12 cellular contexts compared by ENCODE assay signal in the genomic region with DNA sequence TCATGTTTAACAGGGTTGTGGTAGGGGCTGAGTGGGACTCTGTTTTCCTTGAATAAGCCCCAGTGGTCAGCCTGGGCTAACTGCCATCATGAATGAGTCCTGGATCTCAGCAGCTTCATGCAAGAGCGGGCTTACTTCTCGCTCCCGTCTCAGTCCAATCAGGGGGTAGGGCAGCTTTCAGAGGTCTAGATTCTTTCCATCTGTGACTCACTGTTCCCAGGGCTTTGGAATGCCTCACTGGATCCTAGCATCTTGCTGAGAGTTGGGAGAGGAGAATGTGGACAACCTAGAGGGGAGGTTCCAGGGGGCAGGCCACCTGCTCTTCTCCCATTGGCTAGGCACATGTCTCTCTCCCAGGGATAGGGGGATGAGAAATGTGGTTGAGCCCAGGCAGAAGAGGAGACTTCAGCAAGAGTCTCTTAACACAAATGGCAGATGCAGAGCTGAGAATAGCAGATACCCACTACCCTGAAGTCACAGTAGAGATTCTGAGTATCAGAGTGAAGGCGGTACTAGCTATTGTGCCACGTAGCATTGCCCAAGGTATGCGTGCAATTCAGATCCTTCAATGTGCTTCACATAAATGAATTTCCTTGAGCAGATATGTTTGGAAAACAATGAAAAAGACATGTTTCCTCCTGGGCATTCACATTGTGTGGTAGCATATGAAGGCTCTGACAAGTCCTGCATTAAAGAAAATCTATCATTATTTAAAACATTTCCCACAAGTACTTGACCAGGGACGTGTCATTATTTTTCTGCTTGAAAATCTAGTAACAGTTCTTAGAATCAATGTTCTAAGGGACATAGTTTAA.
DNase-seq lines count a peak whose midpoint lies in the region; ATAC-seq and TF ChIP-seq lines count a peak whose summit lies in the region.
"Had no signal": no experiment of that assay in that cellular context is flagged by ENCODE, and none has a peak within 500 bp of the region (broad histone marks: within the 10 kb centered on the region; RNA-seq: fewer than 3 reads in every experiment).

No MANE protein-coding gene starts in this region.

- H3K4me2 ChIP-seq in hepatocyte = no peak overlapping the region

- no peak for TF ChIP-seq CTCF in hepatocyte (IDR thresholded peaks at IDR 0.05; ENCODE audit: poor library complexity)

- H3K4me3 ChIP-seq in adipocyte (ENCODE audit: low read length) = no peak overlapping the region
- no peak overlapping the region for H3K4me3 ChIP-seq in hepatocyte
- H3K4me3 ChIP-seq in aorta (ENCODE audit: low read length in 2 of 2) = no peak overlapping the region

- H3K36me3 ChIP-seq in adipocyte (ENCODE audit: control insufficient read depth, insufficient read depth, low read length, severe bottlenecking) = no peaks in the 10 kb centered on the region
- H3K36me3 ChIP-seq in hepatocyte (replicated peaks; ENCODE audit: insufficient read depth, low read depth) = no peaks in the 10 kb centered on the region
- H3K36me3 ChIP-seq in aorta (ENCODE audit: control insufficient read depth in 1 of 2, insufficient read depth in 2 of 2, low read length in 1 of 2) = no peaks in the 10 kb centered on the region

- H3K9me3 ChIP-seq in adipocyte (ENCODE audit: control insufficient read depth, low read length) (no peaks in the 10 kb centered on the region), hepatocyte (ENCODE audit: low read depth) (no peaks in the 10 kb centered on the region), aorta (ENCODE audit: control insufficient read depth, low read length) (no peaks in the 10 kb centered on the region)

- H3K4me1 ChIP-seq in adipocyte (ENCODE audit: control insufficient read depth, insufficient read depth, low read length) = peaks cover 17% of the 10 kb centered on the region
- H3K4me1 ChIP-seq in hepatocyte (ENCODE audit: insufficient read depth) = no peaks in the 10 kb centered on the region
- H3K4me1 ChIP-seq in aorta (ENCODE audit: control insufficient read depth in 1 of 2, insufficient read depth in 2 of 2, low read length in 2 of 2) = no peaks in the 10 kb centered on the region

- no peaks in the 10 kb centered on the region for H3K9me2 ChIP-seq in hepatocyte (replicated peaks; ENCODE audit: insufficient read depth)

- DNase-seq in HCEC 1CT (peak; percentile 82), adipocyte (ENCODE audit: low read depth) (peak; percentile 81), hepatocyte (ENCODE audit: low spot score) (peak; percentile 47), aorta (peak in 1 of 2 donors; percentile 68), NCI-H2196 (lab: John Stamatoyannopoulos, UW; ENCODE audit: unreplicated experiment) (no peak), cerebellum (ENCODE audit: low spot score) (no peak)
- DNase-seq: activated CD4-positive, alpha-beta T cell treated with anti-CD3 and anti-CD28 coated beads, Interleukin-2, amount 50 U/mL, for 4 hours; activated gamma-delta T cell treated with Interleukin-2 at 50 U/mL for 16 hours; dermis blood vessel endothelial cell; DND-41; NCI-H1417 had no signal

- no peaks in the 10 kb centered on the region for H3K79me2 ChIP-seq in hepatocyte

- no peak overlapping the region for H3K9ac ChIP-seq in adipocyte (ENCODE audit: low read length)

- no peaks in the 10 kb centered on the region for H4K20me1 ChIP-seq in hepatocyte (ENCODE audit: insufficient read depth, poor library complexity, severe bottlenecking)

- WGBS in hepatocyte (ENCODE audit: low lambda C conversion rate, missing lambda C conversion rate) = 88% methylated on average over 7 of the region's 7 CpGs
- WGBS in aorta, 2 donors = 57 to 60% methylated on average over 7 of the region's 7 CpGs

- H3K27me3 ChIP-seq in adipocyte (replicated peaks; ENCODE audit: control insufficient read depth, insufficient read depth, low read length) (peaks cover 5% of the 10 kb centered on the region), hepatocyte (no peaks in the 10 kb centered on the region), aorta (ENCODE audit: control insufficient read depth in 1 of 2, insufficient read depth in 2 of 2, low read length in 1 of 2) (no peaks in the 10 kb centered on the region)

- H2AFZ ChIP-seq in hepatocyte = no peak overlapping the region

- no peak overlapping the region for H3K27ac ChIP-seq in hepatocyte
- no peak overlapping the region for H3K27ac ChIP-seq in aorta (ENCODE audit: low read depth in 1 of 2, low read length in 2 of 2)

- peak; percentile 41 for ATAC-seq in aorta (ENCODE audit: low FRiP score)
- no peak for ATAC-seq in activated CD4-positive, CD25-positive, alpha-beta regulatory T cell treated with anti-CD3 and anti-CD28 coated beads, Interleukin-2, amount 50 U/mL, for 24 hours

- intact Hi-C loops in aorta (cut with DNase I) = no loop called here

Comparison
In these comparisons a context has a peak if more than half of its experiments do, and no peak if none do; other contexts are left out.
1. DNase-seq: peak in HCEC 1CT (single experiment), adipocyte (single experiment) and hepatocyte (single experiment); none in NCI-H2196 (single experiment) and cerebellum (single experiment).